20 cellular contexts compared by ENCODE assay signal in the genomic region with DNA sequence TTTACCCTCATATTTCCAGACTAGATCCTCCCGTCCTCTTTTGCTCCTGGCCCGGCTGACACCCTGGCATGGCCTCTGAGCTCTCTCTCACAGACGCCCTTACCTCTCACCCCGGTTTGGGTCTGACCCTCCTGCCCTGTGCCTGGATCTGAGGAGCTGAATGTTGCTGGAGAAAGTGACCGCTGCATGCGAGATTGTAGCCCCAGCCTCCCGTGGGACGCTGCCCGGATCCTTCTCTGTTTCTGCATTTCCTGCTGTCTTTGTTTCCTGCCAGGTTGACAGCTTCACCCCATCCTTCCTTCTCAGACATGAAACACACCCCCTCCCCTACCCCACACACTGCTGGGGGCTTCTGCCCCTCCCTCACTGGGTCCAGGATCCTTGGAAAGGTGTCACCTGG. TPM values are rescaled to one million over a fixed set of nuclear protein-coding genes. Genes with fewer than 3 reads are reported as not detected.
DNase-seq lines count a peak whose midpoint lies in the region; ATAC-seq and TF ChIP-seq lines count a peak whose summit lies in the region.
"Had no signal": no experiment of that assay in that cellular context is flagged by ENCODE, and none has a peak within 500 bp of the region (broad histone marks: within the 10 kb centered on the region; RNA-seq: fewer than 3 reads in every experiment).

No MANE protein-coding gene starts in this region.

- CTCF ChIA-PET in activated CD8-positive, alpha-beta memory T cell treated with anti-CD3 and anti-CD28 coated beads, Interleukin-2, amount 10 ng/mL, durations not matched to agents 7 days and 5 days (lab: Charles Lee) = interaction anchor here (0.6 to 2.9 kb wide), 8 partner anchors 9 to 272 kb away, joined by 3 to 16 read pairs (median 6); partner anchors contain the start of gene FAM131C

- no CpG with 5 or more reads among the region's 9 CpGs for WGBS in H9 (ENCODE audit: extremely low coverage, insufficient read length, low lambda C conversion rate)

- no peaks in the 10 kb centered on the region for H3K79me2 ChIP-seq in H9 (ENCODE audit: insufficient read depth, low read length)

- DNase-seq in activated CD8-positive, alpha-beta memory T cell treated with anti-CD3 and anti-CD28 coated beads, Interleukin-2, amount 10 ng/mL, durations not matched to agents 7 days and 5 days = no peak
- DNase-seq in activated CD8-positive, alpha-beta memory T cell treated with anti-CD3 and anti-CD28 coated beads, Interleukin-2, amount 50 U/mL, for 48 hours = no peak
- no peak for DNase-seq in H9
- no peak for DNase-seq in neural crest cell (ENCODE audit: low read depth, low spot score)
- DNase-seq: ACHN; AML-193; Calu3; CD4-positive, alpha-beta T cell; GM23248; MV-4-11; NCI-H1417; NCI-H187 treated with DMSO at 0.1 percent for 48 hours; NCI-H526 treated with DMSO at 0.1 percent for 48 hours; OCI-M1; SHP77 treated with DMSO at 0.1 percent for 48 hours had no signal

- peaks cover 3% of the 10 kb centered on the region; the same call in 1 of the 2 replicates for H3K4me1 ChIP-seq in H9 (ENCODE audit: insufficient read depth, low read length)

- H2AFZ ChIP-seq in H9 (ENCODE audit: low read length) = no peak overlapping the region
- H2AFZ ChIP-seq: GM23248 had no signal

- H3K18ac ChIP-seq in H9 (ENCODE audit: insufficient read length, low read depth, low read length) = no peak overlapping the region

- peaks cover 45% of the 10 kb centered on the region for H3K4me1 Mint-ChIP-seq in activated CD8-positive, alpha-beta memory T cell treated with anti-CD3 and anti-CD28 coated beads, Interleukin-2, amount 10 ng/mL, durations not matched to agents 7 days and 5 days
- H3K4me1 Mint-ChIP-seq in H9 = peaks cover 33 to 44% of the 10 kb centered on the region in 2 experiments
- H3K4me1 Mint-ChIP-seq in neural crest cell = peaks cover 25% of the 10 kb centered on the region

- H4K8ac ChIP-seq in H9 (replicated peaks; ENCODE audit: insufficient read length, low read depth, low read length) = no peak overlapping the region

- no peak overlapping the region for H3T11ph ChIP-seq in H9 (ENCODE audit: low read length)

- H3K36me3 Mint-ChIP-seq in activated CD8-positive, alpha-beta memory T cell treated with anti-CD3 and anti-CD28 coated beads, Interleukin-2, amount 10 ng/mL, durations not matched to agents 7 days and 5 days = no peaks in the 10 kb centered on the region
- H3K36me3 Mint-ChIP-seq in H9 (ENCODE audit: insufficient read depth in 1 of 3, low read depth in 3 of 3) = no peaks in the 10 kb centered on the region
- H3K36me3 Mint-ChIP-seq in neural crest cell (ENCODE audit: low read depth) = no peaks in the 10 kb centered on the region

- H3K56ac ChIP-seq in H9 (ENCODE audit: insufficient read length, low read depth, low read length) = no peak overlapping the region

- no peaks in the 10 kb centered on the region for H3K9me3 Mint-ChIP-seq in activated CD8-positive, alpha-beta memory T cell treated with anti-CD3 and anti-CD28 coated beads, Interleukin-2, amount 10 ng/mL, durations not matched to agents 7 days and 5 days (ENCODE audit: low read depth)
- H3K9me3 Mint-ChIP-seq in H9 (no peaks in the 10 kb centered on the region), neural crest cell (no peaks in the 10 kb centered on the region)
- H3K9me3 Mint-ChIP-seq: CD4-positive, alpha-beta T cell had no signal

- H3K9ac ChIP-seq in H9 (ENCODE audit: extremely low read depth, insufficient read length, low read length) = no peak overlapping the region
- H3K9ac ChIP-seq: GM23248 had no signal

- peak; percentile 14 for ATAC-seq in activated CD8-positive, alpha-beta memory T cell treated with anti-CD3 and anti-CD28 coated beads, Interleukin-2, amount 10 ng/mL, durations not matched to agents 7 days and 5 days
- ATAC-seq in GM21825 (IDR thresholded peaks at IDR 0.05; ENCODE audit: unreplicated experiment) (no peak), GM21515 (IDR thresholded peaks at IDR 0.05; ENCODE audit: unreplicated experiment) (no peak), GM18868 (IDR thresholded peaks at IDR 0.05; ENCODE audit: unreplicated experiment) (no peak)
- ATAC-seq: K562 had no signal

- no peak overlapping the region for H2BK120ac ChIP-seq in H9 (ENCODE audit: low read depth, low read length, poor library complexity, severe bottlenecking)

- no peak overlapping the region for H3K14ac ChIP-seq in H9 (ENCODE audit: insufficient read depth, low read length)

- H4K20me1 ChIP-seq in H9 (ENCODE audit: control insufficient read depth, insufficient read depth, insufficient read length) = no peaks in the 10 kb centered on the region

- peak overlapping the region; percentile 78 for H3K27ac Mint-ChIP-seq in activated CD8-positive, alpha-beta memory T cell treated with anti-CD3 and anti-CD28 coated beads, Interleukin-2, amount 10 ng/mL, durations not matched to agents 7 days and 5 days
- H3K27ac Mint-ChIP-seq in H9 (peak overlapping the region in 2 of 3 experiments; percentile 28 to 40; a peak in 1 of 7 replicates), neural crest cell (ENCODE audit: unreplicated experiment) (peak overlapping the region; percentile 48)
- H3K27ac Mint-ChIP-seq: CD4-positive, alpha-beta T cell had no signal

- TF ChIP-seq CTCF in H9 (conservative IDR thresholded peaks at IDR 0.05) (no peak), neural crest cell (conservative IDR thresholded peaks at IDR 0.05) (no peak)

- no peak overlapping the region for H4K91ac ChIP-seq in H9 (ENCODE audit: insufficient read length, low read depth, low read length)

- H3K9me3 ChIP-seq in H9 (ENCODE audit: control insufficient read depth, low read depth, low read length) = no peaks in the 10 kb centered on the region

- no peak overlapping the region for H2BK15ac ChIP-seq in H9 (ENCODE audit: low read depth, low read length)

- H3K79me1 ChIP-seq in H9 (ENCODE audit: insufficient read depth, low read depth, low read length, poor library complexity, severe bottlenecking) = no peaks in the 10 kb centered on the region

- H3K23ac ChIP-seq in H9 (ENCODE audit: insufficient read length, low read depth, low read length) = no peak overlapping the region

- no peaks in the 10 kb centered on the region for H3K23me2 ChIP-seq in H9 (ENCODE audit: insufficient read length, low read depth, low read length, poor library complexity, severe bottlenecking)

- H3K27ac ChIP-seq in H9 (ENCODE audit: insufficient read length, low read depth, low read length) = no peak overlapping the region
- H3K27ac ChIP-seq: GM23248 had no signal

- H3K27me3 ChIP-seq in H9 (ENCODE audit: insufficient read depth, low read length) = no peaks in the 10 kb centered on the region

- no peak overlapping the region for H2BK5ac ChIP-seq in H9 (ENCODE audit: insufficient read length, low read length)

- no peak overlapping the region for H3K4me2 ChIP-seq in H9 (ENCODE audit: insufficient read depth, insufficient read length, low read length)

- peaks cover 18% of the 10 kb centered on the region for H3K27me3 Mint-ChIP-seq in activated CD8-positive, alpha-beta memory T cell treated with anti-CD3 and anti-CD28 coated beads, Interleukin-2, amount 10 ng/mL, durations not matched to agents 7 days and 5 days
- peaks cover 28% of the 10 kb centered on the region for H3K27me3 Mint-ChIP-seq in H9 (ENCODE audit: low read depth)
- H3K27me3 Mint-ChIP-seq in neural crest cell (ENCODE audit: low read depth) = peaks cover 7% of the 10 kb centered on the region

- H4K5ac ChIP-seq in H9 (ENCODE audit: insufficient read length, low read depth, low read length) = no peak overlapping the region

- no peak overlapping the region for H3K4ac ChIP-seq in H9 (ENCODE audit: low read depth, low read length)

- H2AK5ac ChIP-seq in H9 (ENCODE audit: insufficient read length, low read length) = no peak overlapping the region

- peak overlapping the region; percentile 52 for H3K4me3 Mint-ChIP-seq in activated CD8-positive, alpha-beta memory T cell treated with anti-CD3 and anti-CD28 coated beads, Interleukin-2, amount 10 ng/mL, durations not matched to agents 7 days and 5 days
- H3K4me3 Mint-ChIP-seq in H9 = no peak overlapping the region
- H3K4me3 Mint-ChIP-seq in neural crest cell = no peak overlapping the region
- H3K4me3 Mint-ChIP-seq: CD4-positive, alpha-beta T cell had no signal

- no peak overlapping the region for H2BK12ac ChIP-seq in H9 (ENCODE audit: insufficient read length, low read depth, low read length)

- no peak overlapping the region for H2BK20ac ChIP-seq in H9 (ENCODE audit: low read depth, low read length, poor library complexity, severe bottlenecking)

RNA-seq across cellular contexts. Expression of gene FAM131C, which starts 9.5 kb away (rescaled TPM):
- 1 to 10 TPM in 1 of 2 experiments, under 1 TPM in 1; 0.91 to 1.8 TPM for total RNA-seq in activated CD8-positive, alpha-beta memory T cell treated with anti-CD3 and anti-CD28 coated beads, Interleukin-2, amount 10 ng/mL, durations not matched to agents 7 days and 5 days
- total RNA-seq in H9 (2021) (0.48 and 0.61 TPM in 2 replicates), neural crest cell (0.48 and 0.68 TPM in 2 replicates)
- total RNA-seq: CD4-positive, alpha-beta T cell; RPMI7951 had no signal

RNA-seq across cellular contexts. Expression of gene CLCNKB, which starts 20.3 kb away (rescaled TPM):
- not detected for total RNA-seq in activated CD8-positive, alpha-beta memory T cell treated with anti-CD3 and anti-CD28 coated beads, Interleukin-2, amount 10 ng/mL, durations not matched to agents 7 days and 5 days
- total RNA-seq in H9 (2021) = 1.7 and 1.8 TPM in 2 replicates
- total RNA-seq in neural crest cell = 0.30 TPM in 2 replicates
- total RNA-seq: Calu3; CD4-positive, alpha-beta T cell; GM23248; RPMI7951 had no signal

RNA-seq across cellular contexts. Expression of gene CLCNKA, which starts 42.1 kb away (rescaled TPM):
- not detected for total RNA-seq in activated CD8-positive, alpha-beta memory T cell treated with anti-CD3 and anti-CD28 coated beads, Interleukin-2, amount 10 ng/mL, durations not matched to agents 7 days and 5 days
- 0.37 and 0.98 TPM in 2 replicates for total RNA-seq in H9 (2021)
- total RNA-seq in neural crest cell = not detected in 2 replicates
- total RNA-seq: Calu3; CD4-positive, alpha-beta T cell; GM23248 had no signal

RNA-seq across cellular contexts. Expression of gene HSPB7, which starts 46.1 kb away (rescaled TPM):
- total RNA-seq in activated CD8-positive, alpha-beta memory T cell treated with anti-CD3 and anti-CD28 coated beads, Interleukin-2, amount 10 ng/mL, durations not matched to agents 7 days and 5 days = not detected
- total RNA-seq in H9 (2021) (not detected in 2 replicates), neural crest cell (not detected in 2 replicates)
- total RNA-seq: Calu3; CD4-positive, alpha-beta T cell had no signal

RNA-seq across cellular contexts. Expression of gene SRARP, which starts 59.9 kb away (rescaled TPM):
- not detected for total RNA-seq in activated CD8-positive, alpha-beta memory T cell treated with anti-CD3 and anti-CD28 coated beads, Interleukin-2, amount 10 ng/mL, durations not matched to agents 7 days and 5 days
- total RNA-seq in H9 (2021) (not detected in 2 replicates), neural crest cell (not detected in 2 replicates)
- total RNA-seq: Calu3; CD4-positive, alpha-beta T cell; GM23248; K562; RPMI7951 had no signal
